Comparison of ENCODE assay signal across 17 cellular contexts in the genomic region with DNA sequence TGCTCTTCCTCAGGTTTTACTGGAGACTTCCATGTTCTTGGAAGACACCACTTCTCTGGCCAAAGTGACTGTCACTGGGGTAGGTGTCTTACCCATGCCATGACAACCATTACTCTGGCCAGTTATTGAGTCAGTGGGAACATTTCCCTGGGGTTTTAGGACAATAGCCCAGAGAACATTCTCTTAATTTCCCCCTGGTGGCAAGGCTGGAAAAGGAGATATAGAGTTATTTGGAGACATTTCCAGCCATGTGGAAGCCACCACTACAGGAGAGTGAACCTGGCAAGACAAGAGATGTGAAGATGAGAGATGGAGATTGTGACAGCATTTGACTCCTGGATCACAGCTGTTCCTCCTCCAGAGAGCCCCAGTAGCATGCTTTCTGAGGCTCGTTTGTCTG.
DNase-seq lines count a peak whose midpoint lies in the region; ATAC-seq and TF ChIP-seq lines count a peak whose summit lies in the region.
"Had no signal": no experiment of that assay in that cellular context is flagged by ENCODE, and none has a peak within 500 bp of the region (broad histone marks: within the 10 kb centered on the region; RNA-seq: fewer than 3 reads in every experiment).

No MANE protein-coding gene starts in this region.

- no peak for TF ChIP-seq RAD21 in SK-N-SH (IDR thresholded peaks at IDR 0.05; ENCODE audit: low read length)

- no peak for TF ChIP-seq EP300 in SK-N-SH (IDR thresholded peaks at IDR 0.05; ENCODE audit: borderline replicate concordance in 1 of 2, low read depth in 1 of 2, low read length in 1 of 2)

- WGBS in SK-N-SH (ENCODE audit: low lambda C conversion rate) = 36% methylated on average over 1 of the region's 1 CpG

- H4K20me1 ChIP-seq in SK-N-SH (ENCODE audit: insufficient read depth) = no peaks in the 10 kb centered on the region

- H3K4me3 Mint-ChIP-seq in endothelial cell (ENCODE audit: unreplicated experiment) (no peak overlapping the region), type B pancreatic cell (no peak overlapping the region)
- H3K4me3 Mint-ChIP-seq: CD14-positive monocyte had no signal

- no peaks in the 10 kb centered on the region for H3K27me3 ChIP-seq in SK-N-SH (ENCODE audit: insufficient read depth)

- no peaks in the 10 kb centered on the region for H3K9me2 ChIP-seq in SK-N-SH

- H3K4me1 Mint-ChIP-seq in endothelial cell (ENCODE audit: unreplicated experiment) (no peaks in the 10 kb centered on the region), type B pancreatic cell (ENCODE audit: unreplicated experiment) (no peaks in the 10 kb centered on the region)
- H3K4me1 Mint-ChIP-seq: CD14-positive monocyte had no signal

- H3K27me3 Mint-ChIP-seq in endothelial cell (ENCODE audit: unreplicated experiment) (peaks cover 5% of the 10 kb centered on the region), type B pancreatic cell (no peaks in the 10 kb centered on the region)

- peaks cover 0 to 7% of the 10 kb centered on the region in 2 experiments; a peak in 1 of 4 replicates for H3K4me1 ChIP-seq in SK-N-SH (ENCODE audit: control insufficient read depth in 1 of 2, insufficient read depth in 2 of 2, low read depth in 1 of 2, low read length in 1 of 2)

- no peaks in the 10 kb centered on the region for H3K79me2 ChIP-seq in SK-N-SH (ENCODE audit: insufficient read depth)

- H3F3A ChIP-seq in SK-N-SH (replicated peaks; ENCODE audit: insufficient read depth) = no peaks in the 10 kb centered on the region

- H3K36me3 Mint-ChIP-seq in endothelial cell (ENCODE audit: low read depth, unreplicated experiment) (no peaks in the 10 kb centered on the region), type B pancreatic cell (no peaks in the 10 kb centered on the region)
- H3K36me3 Mint-ChIP-seq: CD14-positive monocyte had no signal

- no peak overlapping the region for H3K4me2 ChIP-seq in SK-N-SH

- no peak overlapping the region for H3K27ac Mint-ChIP-seq in endothelial cell (ENCODE audit: unreplicated experiment)
- H3K27ac Mint-ChIP-seq in type B pancreatic cell = no peak overlapping the region

- no peaks in the 10 kb centered on the region for H3K36me3 ChIP-seq in SK-N-SH (replicated peaks in 1 of 2; ENCODE audit: control insufficient read depth in 1 of 2, insufficient read depth in 2 of 2, low read length in 1 of 2)

- H3K9ac ChIP-seq in SK-N-SH = no peak overlapping the region

- no peak overlapping the region for H3K4me3 ChIP-seq in SK-N-SH (ENCODE audit: low read depth in 2 of 2, low read length in 1 of 2)

- H2AFZ ChIP-seq in SK-N-SH (ENCODE audit: low read depth) = no peak overlapping the region

- ATAC-seq in SK-N-SH treated with all-trans-retinoic acid at 6 μM for 48 hours (no peak), GM18870 (IDR thresholded peaks at IDR 0.05; ENCODE audit: unreplicated experiment) (no peak), HG03097 (IDR thresholded peaks at IDR 0.05; ENCODE audit: low FRiP score, unreplicated experiment) (no peak)

- H3K9me3 ChIP-seq in SK-N-SH = no peaks in the 10 kb centered on the region

- CTCF ChIA-PET in SK-N-SH (lab: Yijun Ruan, JAX) = interaction anchor here (0.6 kb wide), 1 partner anchor 64 kb away, joined by 3 read pairs; no protein-coding TSS in a partner anchor

- DNase-seq in SK-N-SH = no peak
- DNase-seq in RPMI7951 (ENCODE audit: low read depth) = peak; percentile 16
- no peak for DNase-seq in endothelial cell (ENCODE audit: low spot score)
- DNase-seq in type B pancreatic cell (ENCODE audit: extremely low spot score, unreplicated experiment) = no peak
- DNase-seq in HuH-7 (ENCODE audit: low spot score) = no peak
- DNase-seq: DMS79 treated with DMSO at 0.1 percent for 48 hours, GF-D8, NCI-H1436 treated with DMSO at 0.1 percent for 48 hours, NCI-H2081, NCI-H226, NCI-H526, SHP77 treated with DMSO at 0.1 percent for 48 hours, SW 1271 had no signal

- TF ChIP-seq CTCF in SK-N-SH (IDR thresholded peaks at IDR 0.05) (0 out of 2 replicates have a peak, but pooled peaks have one; percentile 14), endothelial cell (IDR thresholded peaks at IDR 0.05; ENCODE audit: unreplicated experiment) (peak; percentile 17), type B pancreatic cell (conservative IDR thresholded peaks at IDR 0.05) (peak; percentile 25)

- no peak overlapping the region for H3K27ac ChIP-seq in SK-N-SH (ENCODE audit: low read depth in 2 of 2, low read length in 1 of 2)

- H3K9me3 Mint-ChIP-seq in endothelial cell (ENCODE audit: unreplicated experiment) (no peaks in the 10 kb centered on the region), type B pancreatic cell (no peaks in the 10 kb centered on the region)
- H3K9me3 Mint-ChIP-seq: CD14-positive monocyte had no signal

- POLR2A ChIA-PET in SK-N-SH (lab: Yijun Ruan, JAX) = no interaction called here

TF ChIP-seq in SK-N-SH, 30 proteins besides CTCF, POLR2A, EP300 and RAD21:
- no peak for TF ChIP-seq CHD2 (IDR thresholded peaks at IDR 0.05; ENCODE audit: low read length, partially characterized antibody)

TF ChIP-seq in SK-N-SH treated with all-trans-retinoic acid at 6 μM for 48 hours, 23 proteins besides CTCF, POLR2A, EP300 and RAD21:
- TF ChIP-seq ZFP3 (CRISPR knock-in tag; IDR thresholded peaks at IDR 0.05) (no peak), GLIS3 (CRISPR knock-in tag; IDR thresholded peaks at IDR 0.05) (no peak), RARB (CRISPR knock-in tag; IDR thresholded peaks at IDR 0.05) (no peak), POU6F1 (CRISPR knock-in tag; IDR thresholded peaks at IDR 0.05; ENCODE audit: borderline replicate concordance, low read depth) (no peak), ZNF70 (CRISPR knock-in tag; IDR thresholded peaks at IDR 0.05) (no peak), ZC3H10 (CRISPR knock-in tag; IDR thresholded peaks at IDR 0.05) (no peak), ZFP30 (CRISPR knock-in tag; IDR thresholded peaks at IDR 0.05) (no peak)
- TF ChIP-seq, protein P1, sequence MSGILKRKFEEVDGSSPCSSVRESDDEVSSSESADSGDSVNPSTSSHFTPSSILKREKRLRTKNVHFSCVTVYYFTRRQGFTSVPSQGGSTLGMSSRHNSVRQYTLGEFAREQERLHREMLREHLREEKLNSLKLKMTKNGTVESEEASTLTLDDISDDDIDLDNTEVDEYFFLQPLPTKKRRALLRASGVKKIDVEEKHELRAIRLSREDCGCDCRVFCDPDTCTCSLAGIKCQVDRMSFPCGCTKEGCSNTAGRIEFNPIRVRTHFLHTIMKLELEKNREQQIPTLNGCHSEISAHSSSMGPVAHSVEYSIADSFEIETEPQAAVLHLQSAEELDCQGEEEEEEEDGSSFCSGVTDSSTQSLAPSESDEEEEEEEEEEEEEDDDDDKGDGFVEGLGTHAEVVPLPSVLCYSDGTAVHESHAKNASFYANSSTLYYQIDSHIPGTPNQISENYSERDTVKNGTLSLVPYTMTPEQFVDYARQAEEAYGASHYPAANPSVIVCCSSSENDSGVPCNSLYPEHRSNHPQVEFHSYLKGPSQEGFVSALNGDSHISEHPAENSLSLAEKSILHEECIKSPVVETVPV (CRISPR knock-in tag; IDR thresholded peaks at IDR 0.05) = no peak
